ENCODE assay signal across 32 cellular contexts in the genomic region with DNA sequence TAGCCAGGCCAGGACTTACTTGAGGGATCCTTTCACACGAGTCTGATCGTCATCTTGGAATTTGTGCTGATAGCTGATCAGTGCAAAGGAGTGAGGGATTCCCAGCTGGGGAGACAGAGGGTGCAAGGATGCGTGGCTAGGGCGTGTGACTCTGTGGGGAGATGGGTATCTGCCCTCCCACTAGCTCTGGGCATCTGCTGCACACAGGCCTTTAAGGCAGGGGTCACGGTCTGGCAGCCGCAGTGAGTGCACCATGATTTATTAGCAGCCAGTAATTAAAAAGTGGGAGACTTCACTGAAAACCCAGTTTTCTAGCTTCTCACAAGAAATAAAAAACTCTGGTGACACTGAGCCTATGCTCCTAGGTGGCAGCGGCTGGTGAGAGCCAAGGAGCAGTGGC.
"Had no signal": no experiment of that assay in that cellular context is flagged by ENCODE, and none has a peak within 500 bp of the region (broad histone marks: within the 10 kb centered on the region; RNA-seq: fewer than 3 reads in every experiment).

No MANE protein-coding gene starts in this region.

- H3K4me3 Mint-ChIP-seq: naive B cell; naive thymus-derived CD8-positive, alpha-beta T cell; nephron; neural crest cell; stimulated activated memory B cell treated with anti-CD40 and anti-IgM and Interleukin-4, amounts not matched to agents 10 μg/mL and 1 μg/mL and 100 μg/mL, for 72 hours; stimulated activated naive CD8-positive, alpha-beta T cell treated with anti-CD3 and anti-CD28 coated beads, Interleukin-15, amount 100 ng/mL, for 72 hours; type B pancreatic cell had no signal

- DNase-seq: naive B cell; nucleus accumbens; ovary; psoas muscle; spleen; stimulated activated CD4-positive, alpha-beta T cell treated with anti-CD3 and anti-CD28 coated beads, Interleukin-12 subunit alpha, Interleukin-12 subunit beta, amount 100 ng/mL, for 4 hours; stimulated activated CD4-positive, alpha-beta T cell treated with anti-CD3 and anti-CD28 coated beads, Interleukin-1b, Interleukin-23, amount 100 ng/mL, for 48 hours; stimulated activated CD4-positive, alpha-beta T cell treated with anti-CD3 and anti-CD28 coated beads, Interleukin-4, amount 100 ng/mL, for 1 hour; stimulated activated CD4-positive, alpha-beta T cell treated with anti-CD3 and anti-CD28 coated beads, Interleukin-4, amount 100 ng/mL, for 4 hours; stimulated activated CD8-positive, alpha-beta memory T cell treated with anti-CD3 and anti-CD28 coated beads, Interleukin-4, amount 100 ng/mL, for 48 hours; stimulated activated naive CD4-positive, alpha-beta T cell; stimulated activated naive CD8-positive, alpha-beta T cell treated with anti-CD3 and anti-CD28 coated beads, Interleukin-15, amount 100 ng/mL, for 72 hours; stimulated activated naive CD8-positive, alpha-beta T cell treated with anti-CD3 and anti-CD28 coated beads, Interleukin-15, Interleukin-2, amounts not matched to agents 100 U/mL and 50 U/mL, for 24 hours; substantia nigra; testis; tibial artery; transverse colon; upper lobe of right lung; uterus had no signal

- H3K79me2 ChIP-seq: parathyroid adenoma had no signal

- H3K27me3 Mint-ChIP-seq: naive B cell; naive thymus-derived CD8-positive, alpha-beta T cell; progenitor cell of endocrine pancreas; stimulated activated memory B cell treated with anti-CD40 and anti-IgM and Interleukin-4, amounts not matched to agents 10 μg/mL and 1 μg/mL and 100 μg/mL, for 72 hours; stimulated activated naive CD8-positive, alpha-beta T cell treated with anti-CD3 and anti-CD28 coated beads, Interleukin-15, amount 100 ng/mL, for 72 hours; type B pancreatic cell had no signal

- H3K36me3 ChIP-seq: ovary, uterus had no signal

- H3K27me3 ChIP-seq: neutrophil, ovary, spleen, suprapubic skin, testis, tibial artery, transverse colon, upper lobe of right lung, uterus had no signal

- H3K27ac ChIP-seq: neutrophil, ovary, parathyroid adenoma, psoas muscle, skin epidermis, spleen, suprapubic skin, testis, tibial artery, transverse colon, upper lobe of right lung, uterus had no signal

- H2AFZ ChIP-seq: parathyroid adenoma had no signal

- H3K4me3 ChIP-seq: ovary, psoas muscle, skin epidermis, smooth muscle cell, spleen, suprapubic skin, testis, tibial artery, transverse colon, upper lobe of right lung, uterus had no signal

- H3K36me3 Mint-ChIP-seq: type B pancreatic cell had no signal

- ATAC-seq: naive thymus-derived CD8-positive, alpha-beta T cell; psoas muscle; right cardiac atrium; sciatic nerve; stimulated activated memory B cell treated with anti-CD40 and anti-IgM and Interleukin-4, amounts not matched to agents 10 μg/mL and 1 μg/mL and 100 μg/mL, for 72 hours; stimulated activated naive CD8-positive, alpha-beta T cell treated with anti-CD3 and anti-CD28 coated beads, Interleukin-15, amount 100 ng/mL, for 72 hours; stimulated activated naive CD8-positive, alpha-beta T cell treated with anti-CD3 and anti-CD28 coated beads, Interleukin-15, Interleukin-2, amounts not matched to agents 100 U/mL and 50 U/mL, for 24 hours had no signal

- H3K4me2 ChIP-seq: smooth muscle cell had no signal

- H3K9me3 Mint-ChIP-seq: naive B cell; naive thymus-derived CD8-positive, alpha-beta T cell; nephron; neural crest cell; stimulated activated memory B cell treated with anti-CD40 and anti-IgM and Interleukin-4, amounts not matched to agents 10 μg/mL and 1 μg/mL and 100 μg/mL, for 72 hours; stimulated activated naive CD8-positive, alpha-beta T cell treated with anti-CD3 and anti-CD28 coated beads, Interleukin-15, amount 100 ng/mL, for 72 hours; type B pancreatic cell had no signal

- H3K4me1 Mint-ChIP-seq: neural crest cell; stimulated activated memory B cell treated with anti-CD40 and anti-IgM and Interleukin-4, amounts not matched to agents 10 μg/mL and 1 μg/mL and 100 μg/mL, for 72 hours; stimulated activated naive CD8-positive, alpha-beta T cell treated with anti-CD3 and anti-CD28 coated beads, Interleukin-15, amount 100 ng/mL, for 72 hours had no signal

- H3K27ac Mint-ChIP-seq: naive thymus-derived CD8-positive, alpha-beta T cell; progenitor cell of endocrine pancreas; stimulated activated memory B cell treated with anti-CD40 and anti-IgM and Interleukin-4, amounts not matched to agents 10 μg/mL and 1 μg/mL and 100 μg/mL, for 72 hours; stimulated activated naive CD8-positive, alpha-beta T cell treated with anti-CD3 and anti-CD28 coated beads, Interleukin-15, amount 100 ng/mL, for 72 hours; type B pancreatic cell had no signal

- H3K4me1 ChIP-seq: parathyroid adenoma, psoas muscle, suprapubic skin, testis, tibial artery, transverse colon, upper lobe of right lung, uterus had no signal

- H3K9me3 ChIP-seq: neutrophil, ovary, psoas muscle, spleen, suprapubic skin, testis, tibial artery, transverse colon, upper lobe of right lung, uterus had no signal
